In genomic region chr1:55141295-55141893, GRCh38 we compare ENCODE assay signal across 7 cellular contexts.
DNase-seq lines count a peak whose midpoint lies in the region; ATAC-seq and TF ChIP-seq lines count a peak whose summit lies in the region.

No MANE protein-coding gene starts in this region.

- H3K4me1 Mint-ChIP-seq in CD8-positive, alpha-beta T cell (ENCODE audit: low read depth): peaks cover 15% of the 10 kb centered on the region
- no peaks in the 10 kb centered on the region for H3K4me1 Mint-ChIP-seq in osteocyte (ENCODE audit: unreplicated experiment)

- WGBS in hepatocyte (ENCODE audit: low lambda C conversion rate, missing lambda C conversion rate): 93% methylated on average over 1 of the region's 1 CpG

- H2AFZ ChIP-seq in hepatocyte: no peak overlapping the region

- H3K79me2 ChIP-seq in hepatocyte: no peaks in the 10 kb centered on the region

- no peaks in the 10 kb centered on the region for H3K4me1 ChIP-seq in CD8-positive, alpha-beta T cell (ENCODE audit: insufficient read depth, low read length)
- H3K4me1 ChIP-seq in ascending aorta (no peaks in the 10 kb centered on the region), hepatocyte (ENCODE audit: insufficient read depth) (no peaks in the 10 kb centered on the region)

- no peaks in the 10 kb centered on the region for H4K20me1 ChIP-seq in hepatocyte (ENCODE audit: insufficient read depth, poor library complexity, severe bottlenecking)

- no peak overlapping the region for H3K4me3 Mint-ChIP-seq in CD8-positive, alpha-beta T cell
- no peak overlapping the region for H3K4me3 Mint-ChIP-seq in osteocyte (ENCODE audit: unreplicated experiment)

- H3K27me3 ChIP-seq in CD8-positive, alpha-beta T cell (ENCODE audit: insufficient read depth, low read length): no peaks in the 10 kb centered on the region
- no peaks in the 10 kb centered on the region for H3K27me3 ChIP-seq in ascending aorta
- H3K27me3 ChIP-seq in hepatocyte: no peaks in the 10 kb centered on the region

- H3K4me3 ChIP-seq in AG10803 (ENCODE audit: low read length): no peak overlapping the region
- H3K4me3 ChIP-seq in CD8-positive, alpha-beta T cell (ENCODE audit: low read depth, low read length): no peak overlapping the region
- H3K4me3 ChIP-seq in ascending aorta: no peak overlapping the region
- H3K4me3 ChIP-seq in hepatocyte: no peak overlapping the region

- peaks cover 56% of the 10 kb centered on the region for H3K36me3 ChIP-seq in CD8-positive, alpha-beta T cell (ENCODE audit: insufficient read depth, low read length)
- H3K36me3 ChIP-seq in ascending aorta: peaks cover 39 to 64% of the 10 kb centered on the region in 2 donors
- H3K36me3 ChIP-seq in hepatocyte (replicated peaks; ENCODE audit: insufficient read depth, low read depth): peaks cover 4% of the 10 kb centered on the region

- POLR2A ChIA-PET in CD8-positive, alpha-beta T cell (lab: Charles Lee): interaction anchor here (0.5 kb wide), 1 partner anchor 10 kb away, joined by 4 read pairs; no protein-coding TSS in a partner anchor

- no peaks in the 10 kb centered on the region for H3K9me3 ChIP-seq in CD8-positive, alpha-beta T cell (ENCODE audit: low read length)
- no peaks in the 10 kb centered on the region for H3K9me3 ChIP-seq in ascending aorta
- H3K9me3 ChIP-seq in hepatocyte (ENCODE audit: low read depth): no peaks in the 10 kb centered on the region

- TF ChIP-seq CTCF in AG10803 (conservative IDR thresholded peaks at IDR 0.05; ENCODE audit: low read length) (no peak), ascending aorta (IDR thresholded peaks at IDR 0.05) (no peak), osteocyte (IDR thresholded peaks at IDR 0.05) (no peak), hepatocyte (IDR thresholded peaks at IDR 0.05; ENCODE audit: poor library complexity) (no peak)
- no peak for TF ChIP-seq CTCF in CD8-positive, alpha-beta T cell (IDR thresholded peaks at IDR 0.05)

- no peaks in the 10 kb centered on the region for H3K9me2 ChIP-seq in hepatocyte (replicated peaks; ENCODE audit: insufficient read depth)

- DNase-seq in AG10803 (ENCODE audit: low read depth) (peak; percentile 16), ascending aorta (ENCODE audit: low spot score in 2 of 2) (no peak), osteocyte (ENCODE audit: extremely low spot score, unreplicated experiment) (no peak), germinal center (ENCODE audit: low spot score) (no peak), hepatocyte (ENCODE audit: low spot score) (no peak)
- no peak for DNase-seq in CD8-positive, alpha-beta T cell

- peaks cover 61% of the 10 kb centered on the region for H3K36me3 Mint-ChIP-seq in CD8-positive, alpha-beta T cell
- H3K36me3 Mint-ChIP-seq in osteocyte (ENCODE audit: unreplicated experiment): peaks cover 27% of the 10 kb centered on the region

- peak overlapping the region; percentile 76 for H3K27ac Mint-ChIP-seq in CD8-positive, alpha-beta T cell
- H3K27ac Mint-ChIP-seq in osteocyte (ENCODE audit: unreplicated experiment): peak overlapping the region; percentile 66

- no peaks in the 10 kb centered on the region for H3K9me3 Mint-ChIP-seq in CD8-positive, alpha-beta T cell
- no peaks in the 10 kb centered on the region for H3K9me3 Mint-ChIP-seq in osteocyte (ENCODE audit: unreplicated experiment)

- H3K27me3 Mint-ChIP-seq in CD8-positive, alpha-beta T cell (ENCODE audit: low read depth): no peaks in the 10 kb centered on the region
- H3K27me3 Mint-ChIP-seq in osteocyte (ENCODE audit: unreplicated experiment): no peaks in the 10 kb centered on the region

- no peak overlapping the region for H3K27ac ChIP-seq in CD8-positive, alpha-beta T cell (ENCODE audit: low read depth, low read length)
- H3K27ac ChIP-seq in ascending aorta (peak overlapping the region; percentile 9 to 20), hepatocyte (no peak overlapping the region)

- intact Hi-C loops in CD8-positive, alpha-beta T cell (cut with DNase I, micrococcal nuclease): loop anchor here (2.0 to 5.0 kb wide), 5 partner anchors 15 to 1566 kb away; partner anchors contain the start of gene USP24 (in 1 of the 2)
- intact Hi-C loops in ascending aorta (cut with DNase I): loop anchor here (5.0 kb wide), 2 partner anchors 76 to 1441 kb away; partner anchors contain the start of gene USP24

- ATAC-seq in CD8-positive, alpha-beta T cell: no peak
- no peak for ATAC-seq in GM21528 (IDR thresholded peaks at IDR 0.05; ENCODE audit: low FRiP score, unreplicated experiment)

- H3K4me2 ChIP-seq in hepatocyte: no peak overlapping the region

- CTCF ChIA-PET in CD8-positive, alpha-beta T cell (lab: Charles Lee): interaction anchor here (0.6 to 6.7 kb wide), 4 partner anchors 105 to 716 kb away, joined by 4 to 119 read pairs (median 9); no protein-coding TSS in a partner anchor

Comparison
In these comparisons a context has a peak if more than half of its experiments do, and no peak if none do; other contexts are left out.
1. H3K27ac ChIP-seq: peak in ascending aorta (2 of 2); none in CD8-positive, alpha-beta T cell (single experiment) and hepatocyte (single experiment).